ENCODE assay signal across 20 cellular contexts in the genomic region with DNA sequence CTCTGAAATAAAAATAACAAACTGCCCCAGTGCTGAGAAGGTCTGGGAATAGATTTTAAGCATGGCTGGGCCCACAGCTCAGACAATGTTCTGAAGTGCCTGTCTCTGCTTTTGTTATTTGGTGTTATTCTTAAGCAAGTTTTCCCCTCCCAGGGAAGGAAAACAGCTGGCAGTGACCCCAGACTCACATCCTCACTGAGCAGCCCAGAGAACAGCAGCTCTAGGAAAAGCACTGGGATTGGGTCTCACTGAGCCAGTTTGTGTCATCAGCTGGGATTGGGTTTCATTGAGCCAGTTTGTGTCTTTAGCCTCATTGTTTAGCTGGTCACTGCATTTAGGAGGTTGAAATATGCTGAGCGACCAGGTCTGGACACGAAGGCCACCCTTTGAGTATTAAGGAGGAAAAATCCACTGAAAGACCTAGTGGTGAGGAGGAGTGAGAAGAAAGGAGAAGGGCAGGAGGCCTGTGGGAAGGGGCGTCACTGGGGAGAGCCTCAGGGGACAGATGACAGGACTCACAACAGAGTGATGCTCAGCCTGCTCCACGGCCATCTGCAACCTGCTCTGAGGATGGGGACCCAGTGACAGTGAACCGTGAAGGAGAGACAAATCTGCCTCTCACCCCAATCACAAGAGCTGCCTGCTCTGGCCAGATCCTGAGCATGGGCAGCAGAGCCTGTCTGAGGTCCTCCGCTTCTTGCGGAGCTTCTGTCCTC.
A peak's percentile ranks its signal among the peaks of the same experiment; 100 is the strongest.
DNase-seq lines count a peak whose midpoint lies in the region; ATAC-seq and FAIRE-seq lines count a peak whose summit lies in the region.
"Had no signal": no experiment of that assay in that cellular context is flagged by ENCODE, and none has a peak within 500 bp of the region (broad histone marks: within the 10 kb centered on the region; RNA-seq: fewer than 3 reads in every experiment).

No MANE protein-coding gene starts in this region.

- H3K27ac Mint-ChIP-seq in activated naive CD4-positive, alpha-beta T cell treated with anti-CD3 and anti-CD28 coated beads for 36 hours, result peak overlapping the region; percentile 39
- no peak overlapping the region for H3K27ac Mint-ChIP-seq in activated T-cell treated with anti-CD3 and anti-CD28 coated beads, Interleukin-2, amount 50 U/mL, for 72 hours

- H3K9me3 Mint-ChIP-seq in activated naive CD4-positive, alpha-beta T cell treated with anti-CD3 and anti-CD28 coated beads for 36 hours, result peaks cover 6% of the 10 kb centered on the region
- H3K9me3 Mint-ChIP-seq in activated T-cell treated with anti-CD3 and anti-CD28 coated beads, Interleukin-2, amount 50 U/mL, for 72 hours, result peaks cover 5 to 9% of the 10 kb centered on the region in 2 donors

- H3K4ac ChIP-seq in mesenchymal stem cell (ENCODE audit: low read depth in 1 of 2, low read length in 2 of 2), result peak overlapping the region; percentile 9 to 17

- no peak overlapping the region for H4K8ac ChIP-seq in mesenchymal stem cell (ENCODE audit: low read length)

- H3K36me3 Mint-ChIP-seq in activated naive CD4-positive, alpha-beta T cell treated with anti-CD3 and anti-CD28 coated beads for 36 hours (ENCODE audit: low read depth), result no peaks in the 10 kb centered on the region
- peaks cover 6 to 7% of the 10 kb centered on the region in 2 donors for H3K36me3 Mint-ChIP-seq in activated T-cell treated with anti-CD3 and anti-CD28 coated beads, Interleukin-2, amount 50 U/mL, for 72 hours (ENCODE audit: insufficient read depth in 2 of 2)

- WGBS in mesenchymal stem cell, result over 99% methylated on average over 7 of the region's 7 CpGs

- H4K91ac ChIP-seq in mesenchymal stem cell (ENCODE audit: low read length), result no peak overlapping the region

- peak overlapping the region; percentile 61 to 76 for H2BK12ac ChIP-seq in mesenchymal stem cell (ENCODE audit: low read length in 2 of 2)

- H3K14ac ChIP-seq in mesenchymal stem cell (ENCODE audit: low read length in 2 of 2), result no peak overlapping the region

- H3K4me2 ChIP-seq in mesenchymal stem cell (ENCODE audit: low read length, poor library complexity, severe bottlenecking), result no peak overlapping the region

- no peak for FAIRE-seq in HTR-8/SVneo (lab: Jason Lieb, UNC)
- FAIRE-seq: GM12892, small intestine had no signal

- CTCF ChIA-PET in activated naive CD4-positive, alpha-beta T cell treated with anti-CD3 and anti-CD28 coated beads for 36 hours (lab: Charles Lee), result interaction anchor here (0.6 to 1.0 kb wide), 3 partner anchors 39 to 525 kb away, joined by 3 read pairs; no protein-coding TSS in a partner anchor

- no peaks in the 10 kb centered on the region for H3K9me3 ChIP-seq in mesenchymal stem cell (ENCODE audit: control insufficient read depth, low read length)
- H3K9me3 ChIP-seq: uterus had no signal

- no peak overlapping the region for H3K4me3 ChIP-seq in mesenchymal stem cell (ENCODE audit: insufficient read depth in 1 of 2, low read depth in 1 of 2, low read length in 2 of 2)
- H3K4me3 ChIP-seq: MG63, stomach, uterus had no signal

- intact Hi-C loops in activated naive CD4-positive, alpha-beta T cell treated with anti-CD3 and anti-CD28 coated beads for 36 hours (cut with micrococcal nuclease), result no loop called here

- H3K36me3 ChIP-seq in mesenchymal stem cell (ENCODE audit: control insufficient read depth in 1 of 2, insufficient read depth in 2 of 2, low read depth in 1 of 2, low read length in 2 of 2), result no peaks in the 10 kb centered on the region
- H3K36me3 ChIP-seq: MG63, stomach, uterus had no signal

- H3K18ac ChIP-seq in mesenchymal stem cell (ENCODE audit: low read depth in 1 of 2, low read length in 2 of 2), result peak overlapping the region in 1 of 2 experiments; percentile 12

- no peaks in the 10 kb centered on the region for H3K79me1 ChIP-seq in mesenchymal stem cell (replicated peaks; ENCODE audit: low read length, poor library complexity, severe bottlenecking)

- no peak overlapping the region for H3K9ac ChIP-seq in mesenchymal stem cell (ENCODE audit: low read length)

- no peak for DNase-seq in activated naive CD4-positive, alpha-beta T cell treated with anti-CD3 and anti-CD28 coated beads for 36 hours
- no peak for DNase-seq in activated naive CD4-positive, alpha-beta T cell (lab: John Stamatoyannopoulos, UW)
- DNase-seq in activated T-cell treated with anti-CD3 and anti-CD28 coated beads, Interleukin-2, amount 50 U/mL, for 72 hours, result no peak
- no peak for DNase-seq in mesenchymal stem cell
- DNase-seq in substantia nigra (lab: John Stamatoyannopoulos, UW), result peak in 1 of 49 donors; percentile 6
- DNase-seq in NCI-H2196 (lab: John Stamatoyannopoulos, UW; ENCODE audit: unreplicated experiment), result no peak
- no peak for DNase-seq in HTR-8/SVneo (ENCODE audit: insufficient read length, low spot score)
- DNase-seq: amniotic stem cell, H7, MG63, midbrain, NCI-H1930, NCI-H748 treated with DMSO at 0.1 percent for 48 hours, small intestine, stomach, uterus had no signal

- peak overlapping the region in 1 of 2 experiments; percentile 29 for H3K23ac ChIP-seq in mesenchymal stem cell (ENCODE audit: low read length in 2 of 2)

- peak; percentile 18 to 55 for ATAC-seq in activated T-cell treated with anti-CD3 and anti-CD28 coated beads, Interleukin-2, amount 50 U/mL, for 72 hours (replicated peaks in 1 of 2)
- ATAC-seq in HG02981 (IDR thresholded peaks at IDR 0.05; ENCODE audit: unreplicated experiment), result no peak
- ATAC-seq: esophagus mucosa had no signal

- no peak overlapping the region for H2BK120ac ChIP-seq in mesenchymal stem cell (ENCODE audit: low read depth, low read length)

- peaks cover 18% of the 10 kb centered on the region for H3K4me1 Mint-ChIP-seq in activated naive CD4-positive, alpha-beta T cell treated with anti-CD3 and anti-CD28 coated beads for 36 hours (ENCODE audit: low read depth)
- H3K4me1 Mint-ChIP-seq in activated T-cell treated with anti-CD3 and anti-CD28 coated beads, Interleukin-2, amount 50 U/mL, for 72 hours (ENCODE audit: low read depth), result peaks cover 57% of the 10 kb centered on the region

- no peak overlapping the region for H3K27ac ChIP-seq in mesenchymal stem cell (ENCODE audit: low read length, poor library complexity, severe bottlenecking)
- peak overlapping the region; percentile 33 for H3K27ac ChIP-seq in substantia nigra (ENCODE audit: low read depth, low read length, poor library complexity, severe bottlenecking)
- H3K27ac ChIP-seq: RWPE1, stomach, uterus had no signal

- no peaks in the 10 kb centered on the region for H3K27me3 Mint-ChIP-seq in activated naive CD4-positive, alpha-beta T cell treated with anti-CD3 and anti-CD28 coated beads for 36 hours (ENCODE audit: low read depth)
- no peaks in the 10 kb centered on the region for H3K27me3 Mint-ChIP-seq in activated T-cell treated with anti-CD3 and anti-CD28 coated beads, Interleukin-2, amount 50 U/mL, for 72 hours (ENCODE audit: low read depth)

- H2AFZ ChIP-seq in mesenchymal stem cell (ENCODE audit: low read depth, low read length), result no peak overlapping the region

- peak overlapping the region; percentile 26 for H2BK15ac ChIP-seq in mesenchymal stem cell (ENCODE audit: low read depth, poor library complexity, severe bottlenecking)

- no peak overlapping the region for H2BK5ac ChIP-seq in mesenchymal stem cell (ENCODE audit: low read depth, low read length, poor library complexity, severe bottlenecking)

- peak overlapping the region; percentile 34 for H2AK5ac ChIP-seq in mesenchymal stem cell (ENCODE audit: low read length, severe bottlenecking)

- no peaks in the 10 kb centered on the region for H3K27me3 ChIP-seq in mesenchymal stem cell (ENCODE audit: control insufficient read depth in 1 of 2, insufficient read depth in 1 of 2, low read length in 2 of 2)
- H3K27me3 ChIP-seq: MG63, stomach, uterus had no signal

- H3K4me3 Mint-ChIP-seq in activated naive CD4-positive, alpha-beta T cell treated with anti-CD3 and anti-CD28 coated beads for 36 hours, result no peak overlapping the region
- H3K4me3 Mint-ChIP-seq in activated T-cell treated with anti-CD3 and anti-CD28 coated beads, Interleukin-2, amount 50 U/mL, for 72 hours, result no peak overlapping the region

- H3K4me1 ChIP-seq in mesenchymal stem cell (ENCODE audit: control insufficient read depth, insufficient read depth, low read depth, low read length), result peaks cover 2% of the 10 kb centered on the region
